In the genomic region with DNA sequence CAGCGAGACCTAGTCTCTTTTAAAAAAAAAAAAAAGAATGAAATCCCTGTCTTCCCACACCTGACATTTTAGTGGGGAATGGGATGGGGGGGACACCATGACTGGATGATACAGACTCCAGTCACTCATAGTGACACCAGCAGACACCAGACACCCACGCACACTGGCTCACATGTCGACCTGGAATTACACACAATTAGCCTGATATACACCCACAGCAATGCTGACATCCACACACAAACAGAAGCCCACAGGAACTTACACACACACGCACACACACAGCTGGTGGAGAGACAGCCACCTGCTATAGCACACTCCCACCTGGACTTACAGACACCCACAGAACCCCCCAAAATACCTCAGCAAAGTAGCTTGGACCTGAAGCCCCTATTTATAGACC, we compare ENCODE assay signal across 2 cellular contexts.
A peak's percentile ranks its signal among the peaks of the same experiment; 100 is the strongest.
TF ChIP-seq lines count a peak whose summit lies in the region.

No MANE protein-coding gene starts in this region.

TF ChIP-seq in HEK293, 187 proteins besides CTCF, POLR2A, EP300 and RAD21:
- TF ChIP-seq ZNF19 (tag by site-specific recombination; IDR thresholded peaks at IDR 0.05; ENCODE audit: low read depth) (no peak), EGR2 (tag by site-specific recombination; IDR thresholded peaks at IDR 0.05; ENCODE audit: low read depth) (peak; percentile 100), ZFHX2 (tag by site-specific recombination; conservative IDR thresholded peaks at IDR 0.05) (peak; percentile 100)
TF ChIP-seq in HEK293: peak in this region for 2.

TF ChIP-seq in K562, 482 proteins besides CTCF, POLR2A, EP300 and RAD21:
- no peak for TF ChIP-seq HDAC3 (IDR thresholded peaks at IDR 0.05; ENCODE audit: borderline replicate concordance, partially characterized antibody)
- no peak for TF ChIP-seq SMARCC2 (IDR thresholded peaks at IDR 0.05; ENCODE audit: low read depth)
- TF ChIP-seq, protein P1, sequence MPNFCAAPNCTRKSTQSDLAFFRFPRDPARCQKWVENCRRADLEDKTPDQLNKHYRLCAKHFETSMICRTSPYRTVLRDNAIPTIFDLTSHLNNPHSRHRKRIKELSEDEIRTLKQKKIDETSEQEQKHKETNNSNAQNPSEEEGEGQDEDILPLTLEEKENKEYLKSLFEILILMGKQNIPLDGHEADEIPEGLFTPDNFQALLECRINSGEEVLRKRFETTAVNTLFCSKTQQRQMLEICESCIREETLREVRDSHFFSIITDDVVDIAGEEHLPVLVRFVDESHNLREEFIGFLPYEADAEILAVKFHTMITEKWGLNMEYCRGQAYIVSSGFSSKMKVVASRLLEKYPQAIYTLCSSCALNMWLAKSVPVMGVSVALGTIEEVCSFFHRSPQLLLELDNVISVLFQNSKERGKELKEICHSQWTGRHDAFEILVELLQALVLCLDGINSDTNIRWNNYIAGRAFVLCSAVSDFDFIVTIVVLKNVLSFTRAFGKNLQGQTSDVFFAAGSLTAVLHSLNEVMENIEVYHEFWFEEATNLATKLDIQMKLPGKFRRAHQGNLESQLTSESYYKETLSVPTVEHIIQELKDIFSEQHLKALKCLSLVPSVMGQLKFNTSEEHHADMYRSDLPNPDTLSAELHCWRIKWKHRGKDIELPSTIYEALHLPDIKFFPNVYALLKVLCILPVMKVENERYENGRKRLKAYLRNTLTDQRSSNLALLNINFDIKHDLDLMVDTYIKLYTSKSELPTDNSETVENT (CRISPR knock-in tag; IDR thresholded peaks at IDR 0.05), result no peak
- TF ChIP-seq ZNF707 (CRISPR knock-in tag; conservative IDR thresholded peaks at IDR 0.05), result no peak
- TF ChIP-seq DDX20 (tag; IDR thresholded peaks at IDR 0.05; ENCODE audit: low read depth), result no peak
- no peak for TF ChIP-seq COPS2 (conservative IDR thresholded peaks at IDR 0.05)
- TF ChIP-seq EGR1 (conservative IDR thresholded peaks at IDR 0.05), result peak; percentile 83
TF ChIP-seq in K562: peak in this region for 1.
